In the genomic region with DNA sequence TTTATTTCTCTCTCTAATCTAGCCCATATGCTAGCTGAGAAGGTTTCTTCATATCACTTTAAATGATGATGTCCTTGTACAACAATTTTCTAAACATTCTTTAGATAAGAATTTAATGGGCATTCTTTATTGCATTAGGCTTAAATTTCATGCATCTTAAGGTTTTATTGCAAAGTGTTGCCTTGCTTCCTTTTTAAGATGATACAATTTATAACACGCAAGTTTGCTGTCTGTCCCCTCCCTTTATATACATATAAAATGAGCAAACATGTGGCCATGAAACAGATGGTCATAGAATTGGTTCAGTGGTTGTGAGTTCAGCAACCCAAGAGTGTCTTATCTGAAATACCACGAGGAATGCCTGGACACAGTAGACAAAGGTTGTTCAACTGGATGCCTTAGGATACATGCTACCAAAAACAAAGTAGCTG, we compare ENCODE assay signal across 25 cellular contexts. TPM values are rescaled to one million over a fixed set of nuclear protein-coding genes. Genes with fewer than 3 reads are reported as not detected.
DNase-seq lines count a peak whose midpoint lies in the region; ATAC-seq and TF ChIP-seq lines count a peak whose summit lies in the region.
"Had no signal": no experiment of that assay in that cellular context is flagged by ENCODE, and none has a peak within 500 bp of the region (broad histone marks: within the 10 kb centered on the region; RNA-seq: fewer than 3 reads in every experiment).

No MANE protein-coding gene starts in this region.

- peaks cover 70% of the 10 kb centered on the region for H3K4me1 Mint-ChIP-seq in osteocyte (ENCODE audit: unreplicated experiment)
- H3K4me1 Mint-ChIP-seq: B cell had no signal

- H3K36me3 Mint-ChIP-seq in osteocyte (ENCODE audit: unreplicated experiment), result peaks cover 20% of the 10 kb centered on the region

- H3K4me3 ChIP-seq in brain microvascular endothelial cell (ENCODE audit: low read depth, low read length) (no peak overlapping the region), gastroesophageal sphincter (no peak overlapping the region)
- H3K4me3 ChIP-seq: adrenal gland, spleen, upper lobe of left lung had no signal

- no peak overlapping the region for H3K4me3 Mint-ChIP-seq in osteocyte (ENCODE audit: unreplicated experiment)
- H3K4me3 Mint-ChIP-seq: B cell had no signal

- no peaks in the 10 kb centered on the region for H3K4me1 ChIP-seq in gastroesophageal sphincter
- H3K4me1 ChIP-seq: upper lobe of left lung had no signal

- TF ChIP-seq CTCF in brain microvascular endothelial cell (IDR thresholded peaks at IDR 0.05; ENCODE audit: low read depth, low read length, missing control alignments) (no peak), osteocyte (IDR thresholded peaks at IDR 0.05) (no peak), gastroesophageal sphincter (IDR thresholded peaks at IDR 0.05) (no peak)

- H3K9me3 ChIP-seq in gastroesophageal sphincter, result no peaks in the 10 kb centered on the region
- H3K9me3 ChIP-seq: adrenal gland, spleen, upper lobe of left lung had no signal

- peak overlapping the region; percentile 86 for H3K27ac Mint-ChIP-seq in osteocyte (ENCODE audit: unreplicated experiment)
- H3K27ac Mint-ChIP-seq: B cell had no signal

- no peak for TF ChIP-seq EP300 in gastroesophageal sphincter (IDR thresholded peaks at IDR 0.05)

- peak; percentile 90 for DNase-seq in EH (ENCODE audit: low read depth)
- peak; percentile 66 for DNase-seq in NCI-H226
- DNase-seq in brain microvascular endothelial cell, result peak; percentile 31
- no peak for DNase-seq in osteocyte (ENCODE audit: extremely low spot score, unreplicated experiment)
- DNase-seq in activated CD4-positive, CD25-positive, alpha-beta regulatory T cell (lab: John Stamatoyannopoulos, UW), result no peak
- DNase-seq in NCI-H2171 treated with DMSO at 0.1 percent for 48 hours (lab: John Stamatoyannopoulos, UW), result no peak
- DNase-seq: activated CD8-positive, alpha-beta memory T cell treated with anti-CD3 and anti-CD28 coated beads, Interleukin-2, amount 50 U/mL, for 48 hours; activated effector memory CD4-positive, alpha-beta T cell treated with Interleukin-2 at 50 U/mL for 16 hours; adrenal gland; central memory CD4-positive, alpha-beta T cell; COR-L47; glutamatergic neuron; left colon; midbrain; NCI-H1417; NCI-H2107; NCI-H526; spleen; upper lobe of left lung; WERI-Rb-1 had no signal

- WGBS in gastroesophageal sphincter (ENCODE audit: low coverage in 1 of 2), 2 donors, result 78 to 89% methylated on average over 1 to 2 of the region's 2 CpGs

- no peak for TF ChIP-seq POLR2A in gastroesophageal sphincter (IDR thresholded peaks at IDR 0.05)

- no peaks in the 10 kb centered on the region for H3K27me3 Mint-ChIP-seq in osteocyte (ENCODE audit: unreplicated experiment)

- H3K27ac ChIP-seq in brain microvascular endothelial cell, result peak overlapping the region; percentile 29
- no peak overlapping the region for H3K27ac ChIP-seq in gastroesophageal sphincter
- H3K27ac ChIP-seq: adrenal gland, spleen, upper lobe of left lung, WERI-Rb-1 had no signal

- H3K27me3 ChIP-seq in brain microvascular endothelial cell (replicated peaks) (no peaks in the 10 kb centered on the region), gastroesophageal sphincter (no peaks in the 10 kb centered on the region)
- H3K27me3 ChIP-seq: adrenal gland, spleen, upper lobe of left lung had no signal

- no peak for ATAC-seq in gastroesophageal sphincter
- no peak for ATAC-seq in HG02678 (IDR thresholded peaks at IDR 0.05; ENCODE audit: unreplicated experiment)
- ATAC-seq: left colon had no signal

- H3K9me3 Mint-ChIP-seq in osteocyte (ENCODE audit: unreplicated experiment), result no peaks in the 10 kb centered on the region

- in situ Hi-C loops in brain microvascular endothelial cell (cut with HindIII; ENCODE audit: low pct_ligation_motif_present, low sequenced_read_pairs), result no loop called here

- H3K36me3 ChIP-seq in brain microvascular endothelial cell (replicated peaks), result no peaks in the 10 kb centered on the region
- H3K36me3 ChIP-seq in gastroesophageal sphincter, result peaks cover 0 to 4% of the 10 kb centered on the region in 2 donors
- H3K36me3 ChIP-seq: upper lobe of left lung had no signal

RNA-seq across cellular contexts. Expression of a gene that starts 12.1 kb away (rescaled TPM):
- total RNA-seq in osteocyte (30.4 and 31.0 TPM in 2 replicates), gastroesophageal sphincter (10 to 100 TPM in 2 of 4 donors, 1 to 10 TPM in 2; 6.4 to 16.3 (median 11.3) TPM)

RNA-seq across cellular contexts. Expression of a gene that starts 57.2 kb away (rescaled TPM):
- total RNA-seq in osteocyte (41.6 and 43.4 TPM in 2 replicates), gastroesophageal sphincter (1 to 10 TPM in 3 of 4 donors, under 1 TPM in 1; 0.62 to 6.1 (median 3.9) TPM)
- total RNA-seq: MCF 10A; T-helper 1 cell treated with Interleukin-12 subunit alpha and Interleukin-12 subunit beta and Interleukin-4 antibody, amounts not matched to agents 30 ng/mL and 1 ng/mL, for 36 hours had no signal

Comparison
In these comparisons a context has a peak if more than half of its experiments do, and no peak if none do; other contexts are left out.
1. DNase-seq: peak in EH (single experiment), NCI-H226 (single experiment) and brain microvascular endothelial cell (single experiment); none in osteocyte (single experiment), activated CD4-positive, CD25-positive, alpha-beta regulatory T cell (0 of 4) and NCI-H2171 treated with DMSO at 0.1 percent for 48 hours (single experiment).